In genomic region chr20:9467995-9468394, GRCh38 we compare ENCODE assay signal across 11 cellular contexts. TPM values are rescaled to one million over a fixed set of nuclear protein-coding genes. Genes with fewer than 3 reads are reported as not detected.
DNase-seq lines count a peak whose midpoint lies in the region; ATAC-seq and TF ChIP-seq lines count a peak whose summit lies in the region.
"Had no signal": no experiment of that assay in that cellular context is flagged by ENCODE, and none has a peak within 500 bp of the region (broad histone marks: within the 10 kb centered on the region; RNA-seq: fewer than 3 reads in every experiment).

No MANE protein-coding gene starts in this region.

- peaks cover 14% of the 10 kb centered on the region for H3K9me3 Mint-ChIP-seq in progenitor cell of endocrine pancreas (ENCODE audit: low read depth)
- peaks cover 17% of the 10 kb centered on the region for H3K9me3 Mint-ChIP-seq in activated naive CD4-positive, alpha-beta T cell treated with anti-CD3 and anti-CD28 coated beads for 36 hours

- no peaks in the 10 kb centered on the region for H3K27me3 ChIP-seq in dorsolateral prefrontal cortex
- H3K27me3 ChIP-seq: BLaER1 treated with 17β-estradiol and CSF1 and Interleukin-3, amounts not matched to agents 10 nM and 100 nM had no signal

- no peak overlapping the region for H3K27ac ChIP-seq in dorsolateral prefrontal cortex
- H3K27ac ChIP-seq: BLaER1 treated with 17β-estradiol and CSF1 and Interleukin-3, amounts not matched to agents 10 nM and 100 nM had no signal

- H3K4me3 Mint-ChIP-seq in progenitor cell of endocrine pancreas (ENCODE audit: low read depth) = no peak overlapping the region
- H3K4me3 Mint-ChIP-seq in activated naive CD4-positive, alpha-beta T cell treated with anti-CD3 and anti-CD28 coated beads for 36 hours = no peak overlapping the region
- H3K4me3 Mint-ChIP-seq: activated CD4-positive, alpha-beta T cell treated with anti-CD3 and anti-CD28 coated beads for 36 hours had no signal

- DNase-seq in NCI-H524 (lab: John Stamatoyannopoulos, UW) = peak; percentile 20 to 31
- DNase-seq in NCI-H524 treated with DMSO at 0.1 percent for 48 hours (lab: John Stamatoyannopoulos, UW) = no peak
- DNase-seq in NAMALWA (ENCODE audit: low spot score) = peak; percentile 34
- DNase-seq in dorsolateral prefrontal cortex = no peak
- no peak for DNase-seq in progenitor cell of endocrine pancreas (ENCODE audit: low spot score, unreplicated experiment)
- no peak for DNase-seq in activated naive CD4-positive, alpha-beta T cell treated with anti-CD3 and anti-CD28 coated beads for 36 hours
- no peak for DNase-seq in NCI-H2171 (lab: John Stamatoyannopoulos, UW)
- DNase-seq: activated CD4-positive, alpha-beta T cell treated with anti-CD3 and anti-CD28 coated beads for 36 hours; occipital lobe had no signal

- intact Hi-C loops in dorsolateral prefrontal cortex (cut with DNase I) = no loop called here
- intact Hi-C loops in activated naive CD4-positive, alpha-beta T cell treated with anti-CD3 and anti-CD28 coated beads for 36 hours (cut with micrococcal nuclease) = no loop called here

- CTCF ChIA-PET in activated naive CD4-positive, alpha-beta T cell treated with anti-CD3 and anti-CD28 coated beads for 36 hours (lab: Charles Lee) = interaction anchor here (0.6 kb wide), 1 partner anchor 1734 kb away, joined by 3 read pairs; no protein-coding TSS in a partner anchor

- H3K4me1 Mint-ChIP-seq in progenitor cell of endocrine pancreas (ENCODE audit: low read depth) = peaks cover 6% of the 10 kb centered on the region
- no peaks in the 10 kb centered on the region for H3K4me1 Mint-ChIP-seq in activated naive CD4-positive, alpha-beta T cell treated with anti-CD3 and anti-CD28 coated beads for 36 hours (ENCODE audit: low read depth)
- H3K4me1 Mint-ChIP-seq: activated CD4-positive, alpha-beta T cell treated with anti-CD3 and anti-CD28 coated beads for 36 hours had no signal

- H3K27me3 Mint-ChIP-seq in progenitor cell of endocrine pancreas = no peaks in the 10 kb centered on the region
- H3K27me3 Mint-ChIP-seq in activated naive CD4-positive, alpha-beta T cell treated with anti-CD3 and anti-CD28 coated beads for 36 hours (ENCODE audit: low read depth) = no peaks in the 10 kb centered on the region
- H3K27me3 Mint-ChIP-seq: activated CD4-positive, alpha-beta T cell treated with anti-CD3 and anti-CD28 coated beads for 36 hours had no signal

- H3K27ac Mint-ChIP-seq in progenitor cell of endocrine pancreas = no peak overlapping the region
- H3K27ac Mint-ChIP-seq in activated naive CD4-positive, alpha-beta T cell treated with anti-CD3 and anti-CD28 coated beads for 36 hours = no peak overlapping the region
- H3K27ac Mint-ChIP-seq: activated CD4-positive, alpha-beta T cell treated with anti-CD3 and anti-CD28 coated beads for 36 hours had no signal

- H3K4me3 ChIP-seq in dorsolateral prefrontal cortex = no peak overlapping the region
- H3K4me3 ChIP-seq: BLaER1 treated with 17β-estradiol and CSF1 and Interleukin-3, amounts not matched to agents 10 nM and 100 nM had no signal

- ATAC-seq in GM21717 (IDR thresholded peaks at IDR 0.05; ENCODE audit: unreplicated experiment) = no peak
- ATAC-seq: activated CD4-positive, alpha-beta T cell treated with anti-CD3 and anti-CD28 coated beads for 36 hours had no signal

- peaks cover 6% of the 10 kb centered on the region for H3K36me3 Mint-ChIP-seq in progenitor cell of endocrine pancreas (ENCODE audit: insufficient read depth)
- H3K36me3 Mint-ChIP-seq in activated naive CD4-positive, alpha-beta T cell treated with anti-CD3 and anti-CD28 coated beads for 36 hours (ENCODE audit: low read depth) = no peaks in the 10 kb centered on the region

- TF ChIP-seq CTCF in dorsolateral prefrontal cortex (IDR thresholded peaks at IDR 0.05 in 54 of 56, conservative IDR thresholded peaks at IDR 0.05 in 2 of 56; ENCODE audit: low read depth in 1 of 56, partially characterized antibody in 56 of 56) (peak; percentile 32 to 75 (median 63)), progenitor cell of endocrine pancreas (IDR thresholded peaks at IDR 0.05; ENCODE audit: unreplicated experiment) (peak; percentile 62)

RNA-seq across cellular contexts. Expression of gene LAMP5, which starts 46.4 kb away (rescaled TPM):
- total RNA-seq in dorsolateral prefrontal cortex (10 to 100 TPM in 119 of 120 experiments, 1 to 10 TPM in 1; 4.0 to 97.8 (median 36.2) TPM), progenitor cell of endocrine pancreas (not detected in 2 replicates)
- total RNA-seq in activated naive CD4-positive, alpha-beta T cell treated with anti-CD3 and anti-CD28 coated beads for 36 hours = not detected
- total RNA-seq: activated CD4-positive, alpha-beta T cell treated with anti-CD3 and anti-CD28 coated beads for 36 hours had no signal

Comparison
In these comparisons a context has a peak if more than half of its experiments do, and no peak if none do; other contexts are left out.
1. DNase-seq: peak in NCI-H524 (2 of 2) and NAMALWA (single experiment); none in NCI-H524 treated with DMSO at 0.1 percent for 48 hours (single experiment), dorsolateral prefrontal cortex (0 of 10), progenitor cell of endocrine pancreas (single experiment), activated naive CD4-positive, alpha-beta T cell treated with anti-CD3 and anti-CD28 coated beads for 36 hours (single experiment) and NCI-H2171 (single experiment).